In the genomic region with DNA sequence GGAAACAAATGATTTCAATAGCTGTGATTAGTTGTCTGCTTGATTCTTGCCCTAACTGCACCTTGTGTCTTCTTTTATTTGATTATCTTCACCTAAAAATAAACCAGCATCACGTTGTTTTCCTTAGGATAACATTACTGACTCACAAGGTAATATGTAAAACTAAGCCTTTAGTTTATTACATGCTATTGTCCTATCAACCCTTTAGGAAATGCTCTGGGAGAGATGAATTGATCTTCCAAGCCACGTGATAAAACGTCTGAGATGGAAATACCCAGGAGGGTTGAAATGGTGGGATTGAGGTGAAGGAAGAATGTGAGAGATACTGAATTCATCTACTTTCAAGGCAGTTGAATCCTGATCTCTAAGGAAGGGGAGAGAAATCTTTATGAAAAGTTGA, we compare ENCODE assay signal across 18 cellular contexts. TPM values are rescaled to one million over a fixed set of nuclear protein-coding genes. Genes with fewer than 3 reads are reported as not detected.
"Had no signal": no experiment of that assay in that cellular context is flagged by ENCODE, and none has a peak within 500 bp of the region (broad histone marks: within the 10 kb centered on the region; RNA-seq: fewer than 3 reads in every experiment).

No MANE protein-coding gene starts in this region.

- H3K4me1 Mint-ChIP-seq: natural killer cell; stimulated activated naive B cell treated with anti-CD40 and anti-IgM and Interleukin-4, amounts not matched to agents 10 μg/mL and 1 μg/mL and 100 μg/mL, for 72 hours had no signal

- H3K4me3 Mint-ChIP-seq: activated naive CD8-positive, alpha-beta T cell; natural killer cell; stimulated activated naive B cell treated with anti-CD40 and anti-IgM and Interleukin-4, amounts not matched to agents 10 μg/mL and 1 μg/mL and 100 μg/mL, for 72 hours had no signal

- DNase-seq: activated CD4-positive, alpha-beta T cell treated with anti-CD3 and anti-CD28 coated beads for 1 hour; activated CD4-positive, alpha-beta T cell treated with anti-CD3 and anti-CD28 coated beads, Interleukin-2, amount 50 U/mL, for 4 hours; activated gamma-delta T cell treated with Interleukin-2 at 50 U/mL for 16 hours; central memory CD4-positive, alpha-beta T cell; colonic mucosa; natural killer cell; stimulated activated naive B cell treated with anti-CD40 and anti-IgM and Interleukin-4, amounts not matched to agents 10 μg/mL and 1 μg/mL and 100 μg/mL, for 72 hours; T-helper 2 cell; upper lobe of right lung had no signal

- H3K4me1 ChIP-seq: body of pancreas, colonic mucosa, gastroesophageal sphincter, parathyroid adenoma, upper lobe of right lung had no signal

- H2AFZ ChIP-seq: parathyroid adenoma had no signal

- H3K27ac Mint-ChIP-seq: activated naive CD8-positive, alpha-beta T cell; natural killer cell; stimulated activated naive B cell treated with anti-CD40 and anti-IgM and Interleukin-4, amounts not matched to agents 10 μg/mL and 1 μg/mL and 100 μg/mL, for 72 hours had no signal

- H3K4me3 ChIP-seq: body of pancreas, colonic mucosa, gastroesophageal sphincter, heart left ventricle, thoracic aorta, upper lobe of right lung had no signal

- H3K9me3 Mint-ChIP-seq: stimulated activated naive B cell treated with anti-CD40 and anti-IgM and Interleukin-4, amounts not matched to agents 10 μg/mL and 1 μg/mL and 100 μg/mL, for 72 hours had no signal

- H3K27ac ChIP-seq: body of pancreas, colonic mucosa, gastroesophageal sphincter, heart left ventricle, parathyroid adenoma, thoracic aorta, upper lobe of right lung, VCaP had no signal

- H3K27me3 ChIP-seq: body of pancreas, colonic mucosa, gastroesophageal sphincter, heart left ventricle, upper lobe of right lung had no signal

- H3K36me3 Mint-ChIP-seq: activated naive CD8-positive, alpha-beta T cell; natural killer cell; stimulated activated naive B cell treated with anti-CD40 and anti-IgM and Interleukin-4, amounts not matched to agents 10 μg/mL and 1 μg/mL and 100 μg/mL, for 72 hours had no signal

- H3K79me2 ChIP-seq: parathyroid adenoma had no signal

- H3K9ac ChIP-seq: parathyroid adenoma had no signal

- H3K9me3 ChIP-seq: body of pancreas, colonic mucosa, gastroesophageal sphincter, heart left ventricle, thoracic aorta, upper lobe of right lung had no signal

- H3K27me3 Mint-ChIP-seq: stimulated activated naive B cell treated with anti-CD40 and anti-IgM and Interleukin-4, amounts not matched to agents 10 μg/mL and 1 μg/mL and 100 μg/mL, for 72 hours had no signal

- ATAC-seq: body of pancreas; natural killer cell; sciatic nerve; stimulated activated naive B cell treated with anti-CD40 and anti-IgM and Interleukin-4, amounts not matched to agents 10 μg/mL and 1 μg/mL and 100 μg/mL, for 72 hours; upper lobe of right lung had no signal

- H3K36me3 ChIP-seq: colonic mucosa, gastroesophageal sphincter, heart left ventricle, thoracic aorta, upper lobe of right lung had no signal

RNA-seq across cellular contexts. Expression of gene TMEM178A, which starts 34.5 kb away (rescaled TPM):
- total RNA-seq: activated CD8-positive, alpha-beta memory T cell treated with anti-CD3 and anti-CD28 coated beads for 36 hours had no signal
